ENCODE assay signal across 8 cellular contexts in genomic region chr2:234496835-234497591, GRCh38. TPM values are rescaled to one million over a fixed set of nuclear protein-coding genes. Genes with fewer than 3 reads are reported as not detected.
A peak's percentile ranks its signal among the peaks of the same experiment; 100 is the strongest.
DNase-seq lines count a peak whose midpoint lies in the region; ATAC-seq and TF ChIP-seq lines count a peak whose summit lies in the region.

ARL4C (minus strand) TSS chr2:234497081; CDS start chr2:234496586, 495 bp downstream.

- no peaks in the 10 kb centered on the region for H3K27me3 ChIP-seq in CD4-positive, alpha-beta memory T cell (ENCODE audit: insufficient read depth, low read length)
- H3K27me3 ChIP-seq in SJCRH30 = no peaks in the 10 kb centered on the region

- H3K4me1 ChIP-seq in CD4-positive, alpha-beta memory T cell (ENCODE audit: insufficient read depth, low read length) = peaks cover 40% of the 10 kb centered on the region
- peaks cover 2% of the 10 kb centered on the region; the same call in 1 of the 2 replicates for H3K4me1 ChIP-seq in SJCRH30

- peak within 1 kb of the TSS; percentile 78 to 97 for H3K4me3 ChIP-seq in CD4-positive, alpha-beta memory T cell (ENCODE audit: low read length in 2 of 2)
- peak within 1 kb of the TSS; percentile 97 for H3K4me3 ChIP-seq in SJCRH30

- no peak for TF ChIP-seq CTCF in omental fat pad (IDR thresholded peaks at IDR 0.05)

- intact Hi-C loops in CD4-positive, alpha-beta memory T cell (cut with micrococcal nuclease) = no loop called here

- peaks cover 30 to 64% (median 38%) of the 10 kb centered on the region in 4 donors for H3K4me1 Mint-ChIP-seq in CD4-positive, alpha-beta memory T cell
- H3K4me1 Mint-ChIP-seq in activated naive CD8-positive, alpha-beta T cell (ENCODE audit: low read depth) = peaks cover 49% of the 10 kb centered on the region

- no peaks in the 10 kb centered on the region for H3K27me3 Mint-ChIP-seq in CD4-positive, alpha-beta memory T cell
- no peaks in the 10 kb centered on the region for H3K27me3 Mint-ChIP-seq in activated naive CD8-positive, alpha-beta T cell

- H3K27ac ChIP-seq in CD4-positive, alpha-beta memory T cell (ENCODE audit: low read depth, low read length) = peak within 1 kb of the TSS; percentile 98
- peak within 1 kb of the TSS; percentile 71 for H3K27ac ChIP-seq in SJCRH30

- H3K9me3 ChIP-seq in CD4-positive, alpha-beta memory T cell (ENCODE audit: control insufficient read depth in 1 of 2, low read length in 2 of 2) = no peaks in the 10 kb centered on the region
- H3K9me3 ChIP-seq in SJCRH30 (replicated peaks) = no peaks in the 10 kb centered on the region

- H3K36me3 ChIP-seq in CD4-positive, alpha-beta memory T cell (ENCODE audit: insufficient read depth, low read length) = peaks cover 15% of the 10 kb centered on the region
- H3K36me3 ChIP-seq in SJCRH30 = no peaks in the 10 kb centered on the region

- H3K36me3 Mint-ChIP-seq in CD4-positive, alpha-beta memory T cell = peaks cover 38 to 46% of the 10 kb centered on the region in 2 donors
- H3K36me3 Mint-ChIP-seq in activated naive CD8-positive, alpha-beta T cell = no peaks in the 10 kb centered on the region

- CTCF ChIA-PET in CD4-positive, alpha-beta memory T cell (lab: Charles Lee; ENCODE audit: partially characterized antibody) = interaction anchor here (0.8 to 7.8 kb wide), 18 partner anchors 9 to 521 kb away, joined by 3 to 163 read pairs (median 3); no protein-coding TSS in a partner anchor

- POLR2A ChIA-PET in CD4-positive, alpha-beta memory T cell (lab: Charles Lee; ENCODE audit: partially characterized antibody) = interaction anchor here (0.8 to 15.2 kb wide), 35 partner anchors 8 to 507 kb away, joined by 3 to 859 read pairs (median 5); no protein-coding TSS in a partner anchor

- ATAC-seq in GM19455 (IDR thresholded peaks at IDR 0.05; ENCODE audit: unreplicated experiment) (peak; percentile 67), HG03571 (IDR thresholded peaks at IDR 0.05; ENCODE audit: unreplicated experiment) (peak; percentile 52), omental fat pad (ENCODE audit: low FRiP score) (peak; percentile 83), GM18870 (IDR thresholded peaks at IDR 0.05; ENCODE audit: unreplicated experiment) (no peak)

- peak within 1 kb of the TSS; percentile 95 to 100 (median 98) for H3K4me3 Mint-ChIP-seq in CD4-positive, alpha-beta memory T cell
- H3K4me3 Mint-ChIP-seq in activated naive CD8-positive, alpha-beta T cell = peak within 1 kb of the TSS; percentile 97

- peak within 1 kb of the TSS; percentile 97 to 100 (median 99) for H3K27ac Mint-ChIP-seq in CD4-positive, alpha-beta memory T cell
- H3K27ac Mint-ChIP-seq in activated naive CD8-positive, alpha-beta T cell = peak within 1 kb of the TSS; percentile 93

- peak; percentile 73 to 84 (median 76) for DNase-seq in CD4-positive, alpha-beta memory T cell
- DNase-seq in SJCRH30 = peak; percentile 79
- DNase-seq in glomerular visceral epithelial cell (ENCODE audit: extremely low spot score) = peak; percentile 92
- DNase-seq in omental fat pad (ENCODE audit: low spot score) = no peak

- peaks cover 0 to 15% (median 4%) of the 10 kb centered on the region in 8 donors for H3K9me3 Mint-ChIP-seq in CD4-positive, alpha-beta memory T cell
- H3K9me3 Mint-ChIP-seq in activated naive CD8-positive, alpha-beta T cell (ENCODE audit: low read depth) = no peaks in the 10 kb centered on the region

RNA-seq across cellular contexts. Expression of gene ARL4C, which starts in this region (rescaled TPM):
- 100 to 1,000 TPM; 225 to 239 TPM for total RNA-seq in CD4-positive, alpha-beta memory T cell
- polyA plus RNA-seq in CD4-positive, alpha-beta memory T cell = 100 to 1,000 TPM; 136 to 149 TPM
- total RNA-seq in SJCRH30 (2014; rRNA removed; shearing (Covaris generic)) = 12.2 and 13.0 TPM in 2 replicates
- 10 to 100 TPM; 13.7 to 32.2 (median 19.3) TPM for total RNA-seq in omental fat pad

Comparison
In these comparisons a context has a peak if more than half of its experiments do, and no peak if none do; other contexts are left out.
1. RNA of gene ARL4C (total RNA-seq): 225 to 239 TPM in CD4-positive, alpha-beta memory T cell; 13.7 to 32.2 TPM in omental fat pad and 12.2 to 13.0 TPM in SJCRH30; every median in the first group is over 4 times any median in the second.